Comparison of ENCODE assay signal across 20 cellular contexts in genomic region chr11:32831241-32831640, GRCh38. TPM values are rescaled to one million over a fixed set of nuclear protein-coding genes. Genes with fewer than 3 reads are reported as not detected.
DNase-seq lines count a peak whose midpoint lies in the region; ATAC-seq, FAIRE-seq and TF ChIP-seq lines count a peak whose summit lies in the region.
"Had no signal": no experiment of that assay in that cellular context is flagged by ENCODE, and none has a peak within 500 bp of the region (broad histone marks: within the 10 kb centered on the region; RNA-seq: fewer than 3 reads in every experiment).

No MANE protein-coding gene starts in this region.

- FAIRE-seq in keratinocyte (lab: Jason Lieb, UNC) = no peak
- no peak for FAIRE-seq in pancreas (lab: Jason Lieb, UNC)

- H4K20me1 ChIP-seq in keratinocyte (ENCODE audit: control insufficient read depth, extremely low read depth, insufficient read depth, low read length) = no peaks in the 10 kb centered on the region

- H3K27me3 ChIP-seq in Caco-2 (replicated peaks; ENCODE audit: control insufficient read depth, insufficient read depth, low read length) (no peaks in the 10 kb centered on the region), keratinocyte (ENCODE audit: control insufficient read depth, extremely low read depth, insufficient read depth, low read length) (no peaks in the 10 kb centered on the region), trophoblast cell (ENCODE audit: insufficient read depth, low read length) (no peaks in the 10 kb centered on the region), pancreas (no peaks in the 10 kb centered on the region)

- H3K36me3 Mint-ChIP-seq in Caco-2 (ENCODE audit: insufficient read depth, unreplicated experiment) = no peaks in the 10 kb centered on the region
- no peaks in the 10 kb centered on the region for H3K36me3 Mint-ChIP-seq in activated T-helper 17 cell treated with anti-CD3 and anti-CD28 coated beads, Interleukin-2, amount 50 U/mL, for 72 hours (ENCODE audit: low read depth)

- H4K91ac ChIP-seq in trophoblast cell (ENCODE audit: low read depth, low read length) = no peak overlapping the region

- dilution Hi-C loops in keratinocyte (cut with MboI; ENCODE audit: extremely low pct_ligation_motif_present, low sequenced_read_pairs) = no loop called here

- H3K4me3 ChIP-seq in Caco-2 (ENCODE audit: low read depth, low read length) = no peak overlapping the region
- H3K4me3 ChIP-seq in keratinocyte (ENCODE audit: control insufficient read depth in 2 of 3, extremely low read depth in 1 of 3, insufficient read depth in 2 of 3, low read depth in 1 of 3, low read length in 3 of 3) = peak overlapping the region in 1 of 3 experiments; percentile 94
- no peak overlapping the region for H3K4me3 ChIP-seq in trophoblast cell (ENCODE audit: low read depth, low read length)
- H3K4me3 ChIP-seq in pancreas = peak overlapping the region in 1 of 4 donors; percentile 85
- H3K4me3 ChIP-seq: SK-N-MC had no signal

- intact Hi-C loops in Caco-2 (cut with micrococcal nuclease; ENCODE audit: unreplicated experiment) (loop anchor here (10.0 kb wide), 1 partner anchor 1474 kb away; no protein-coding TSS in a partner anchor), left colon (cut with DNase I, micrococcal nuclease) (no loop called here), pancreas (cut with DNase I) (no loop called here)

- H2BK5ac ChIP-seq in trophoblast cell (ENCODE audit: low read depth, low read length, poor library complexity) = no peak overlapping the region

- H3K27ac ChIP-seq in keratinocyte (ENCODE audit: control insufficient read depth, insufficient read depth, low read length) = no peak overlapping the region
- no peak overlapping the region for H3K27ac ChIP-seq in trophoblast cell (ENCODE audit: low read depth, low read length)
- peak overlapping the region in 1 of 4 donors; percentile 95 for H3K27ac ChIP-seq in pancreas
- H3K27ac ChIP-seq: brain microvascular endothelial cell, heart left ventricle, SK-N-MC had no signal

- H3K27me3 Mint-ChIP-seq in Caco-2 (ENCODE audit: insufficient read depth, unreplicated experiment) = no peaks in the 10 kb centered on the region
- peaks cover 31% of the 10 kb centered on the region for H3K27me3 Mint-ChIP-seq in activated T-helper 17 cell treated with anti-CD3 and anti-CD28 coated beads, Interleukin-2, amount 50 U/mL, for 72 hours

- ATAC-seq in activated T-helper 17 cell treated with anti-CD3 and anti-CD28 coated beads, Interleukin-2, amount 50 U/mL, for 72 hours (replicated peaks) = no peak
- ATAC-seq in HG02981 (IDR thresholded peaks at IDR 0.05; ENCODE audit: unreplicated experiment) (no peak), left colon (no peak), pancreas (no peak), GM21515 (IDR thresholded peaks at IDR 0.05; ENCODE audit: unreplicated experiment) (no peak)
- ATAC-seq: GM23338, heart left ventricle had no signal

- no peak overlapping the region for H3K27ac Mint-ChIP-seq in Caco-2 (ENCODE audit: unreplicated experiment)
- H3K27ac Mint-ChIP-seq in activated T-helper 17 cell treated with anti-CD3 and anti-CD28 coated beads, Interleukin-2, amount 50 U/mL, for 72 hours = no peak overlapping the region
- H3K27ac Mint-ChIP-seq: GM23338 had no signal

- WGBS in trophoblast cell (ENCODE audit: extremely low coverage, insufficient coverage, insufficient read length) = no CpG with 5 or more reads among the region's 3 CpGs
- 49 to 59% methylated on average over 3 of the region's 3 CpGs for WGBS in pancreas, 2 donors

- peaks cover 9% of the 10 kb centered on the region for H3K79me1 ChIP-seq in trophoblast cell (ENCODE audit: low read length)

- H3K23ac ChIP-seq in trophoblast cell (ENCODE audit: low read length) = no peak overlapping the region

- H4K12ac ChIP-seq in trophoblast cell (ENCODE audit: low read depth, low read length) = no peak overlapping the region

- BruUV-seq in Caco-2 (replicated peaks; lab: Mats Ljungman, UMichigan) = no TSS peak

- H3K4me3 Mint-ChIP-seq in Caco-2 (ENCODE audit: unreplicated experiment) = peak overlapping the region; percentile 86
- H3K4me3 Mint-ChIP-seq in activated T-helper 17 cell treated with anti-CD3 and anti-CD28 coated beads, Interleukin-2, amount 50 U/mL, for 72 hours = peak overlapping the region; percentile 84

- CTCF ChIA-PET in Caco-2 (lab: Charles Lee) = interaction anchor here (1.2 kb wide), 1 partner anchor 22 kb away, joined by 3 read pairs; no protein-coding TSS in a partner anchor

- H3K9ac ChIP-seq in keratinocyte (ENCODE audit: control insufficient read depth, extremely low read depth, insufficient read depth, low read length) (no peak overlapping the region), trophoblast cell (ENCODE audit: low read length) (no peak overlapping the region)

- POLR2A ChIA-PET in Caco-2 (lab: Charles Lee) = interaction anchor here (0.6 kb wide), 1 partner anchor 196 kb away, joined by 3 read pairs; no protein-coding TSS in a partner anchor

- no peak overlapping the region for H4K8ac ChIP-seq in trophoblast cell (ENCODE audit: low read depth, low read length)

- no peak for TF ChIP-seq CTCF in Caco-2 (IDR thresholded peaks at IDR 0.05; ENCODE audit: insufficient read depth in 1 of 2, low read depth in 1 of 2, low read length in 1 of 2, severe bottlenecking in 1 of 2, unreplicated experiment in 1 of 2)
- no peak for TF ChIP-seq CTCF in keratinocyte (optimal IDR thresholded peaks at IDR 0.05 in 1 of 3, IDR thresholded peaks at IDR 0.05 in 1 of 3, conservative IDR thresholded peaks at IDR 0.05 in 1 of 3; ENCODE audit: extremely low read depth in 1 of 3, insufficient read depth in 2 of 3, low read length in 3 of 3)
- TF ChIP-seq CTCF in pancreas (IDR thresholded peaks at IDR 0.05) = no peak

- H3K4me1 ChIP-seq in Caco-2 (peaks cover 5% of the 10 kb centered on the region), keratinocyte (ENCODE audit: control insufficient read depth, extremely low read depth, insufficient read depth, low read length) (peaks cover 12% of the 10 kb centered on the region), trophoblast cell (ENCODE audit: control insufficient read depth in 1 of 2, insufficient read depth in 2 of 2, low read length in 2 of 2) (peaks cover 2 to 7% of the 10 kb centered on the region in 2 experiments), pancreas (peaks cover 0 to 7% (median 0%) of the 10 kb centered on the region in 3 donors)

- no peaks in the 10 kb centered on the region for H3K9me3 Mint-ChIP-seq in Caco-2 (ENCODE audit: unreplicated experiment)
- no peaks in the 10 kb centered on the region for H3K9me3 Mint-ChIP-seq in activated T-helper 17 cell treated with anti-CD3 and anti-CD28 coated beads, Interleukin-2, amount 50 U/mL, for 72 hours
- H3K9me3 Mint-ChIP-seq: GM23338 had no signal

- H2BK120ac ChIP-seq in trophoblast cell (ENCODE audit: insufficient read depth, low read length, poor library complexity) = no peak overlapping the region

- H3K79me2 ChIP-seq in keratinocyte (ENCODE audit: control insufficient read depth, insufficient read depth, low read length) = no peaks in the 10 kb centered on the region
- peaks cover 5% of the 10 kb centered on the region for H3K79me2 ChIP-seq in trophoblast cell (ENCODE audit: control insufficient read depth, insufficient read depth, low read length, poor library complexity)

- H3K4me1 Mint-ChIP-seq in Caco-2 (ENCODE audit: low read depth, unreplicated experiment) = peaks cover 11% of the 10 kb centered on the region
- peaks cover 4% of the 10 kb centered on the region for H3K4me1 Mint-ChIP-seq in activated T-helper 17 cell treated with anti-CD3 and anti-CD28 coated beads, Interleukin-2, amount 50 U/mL, for 72 hours

- DNase-seq in Caco-2 (no peak), keratinocyte (ENCODE audit: low read depth, low spot score) (no peak), trophoblast cell (no peak), left colon (no peak), pancreas (no peak)
- DNase-seq: activated CD4-positive, alpha-beta T cell treated with anti-CD3 and anti-CD28 coated beads, Interleukin-2, amount 50 U/mL, for 4 hours; activated naive CD4-positive, alpha-beta T cell treated with anti-CD3 and anti-CD28 coated beads, Interleukin-2, amount 50 U/mL, for 16 hours; activated T-cell treated with anti-CD3 and anti-CD28 coated beads, Interleukin-2, amount 50 U/mL, for 1 hour; brain microvascular endothelial cell; heart left ventricle; KBM-7; NCI-H524 treated with DMSO at 0.1 percent for 48 hours; occipital lobe; stimulated activated CD4-positive, alpha-beta T cell treated with anti-CD3 and anti-CD28 coated beads, Interleukin-2, amount 100 ng/mL, for 48 hours had no signal

- no peak overlapping the region for H2BK12ac ChIP-seq in trophoblast cell (ENCODE audit: low read length)

- H2AK5ac ChIP-seq in trophoblast cell (ENCODE audit: low read length) = no peak overlapping the region

- H3K36me3 ChIP-seq in Caco-2 (ENCODE audit: control insufficient read depth, insufficient read depth, low read length) (no peaks in the 10 kb centered on the region; the same call in none of the 2 replicates), keratinocyte (ENCODE audit: control insufficient read depth in 2 of 2, extremely low read depth in 1 of 2, insufficient read depth in 2 of 2, low read length in 2 of 2) (peaks cover 0 to 3% of the 10 kb centered on the region in 2 experiments), trophoblast cell (ENCODE audit: control insufficient read depth in 1 of 2, insufficient read depth in 2 of 2, low read length in 2 of 2) (peaks cover 3% of the 10 kb centered on the region in 2 experiments), pancreas (no peaks in the 10 kb centered on the region)
- H3K36me3 ChIP-seq: brain microvascular endothelial cell, heart left ventricle had no signal

- H3K9me1 ChIP-seq in keratinocyte (ENCODE audit: control insufficient read depth, extremely low read depth, insufficient read depth, low read length) = no peaks in the 10 kb centered on the region

- H3K18ac ChIP-seq in trophoblast cell (ENCODE audit: low read length) = no peak overlapping the region

- H3K9me3 ChIP-seq in Caco-2 (no peaks in the 10 kb centered on the region), keratinocyte (ENCODE audit: control insufficient read depth, low read depth, low read length) (no peaks in the 10 kb centered on the region), trophoblast cell (ENCODE audit: insufficient read depth, low read depth, low read length) (no peaks in the 10 kb centered on the region), pancreas (no peaks in the 10 kb centered on the region)
- H3K9me3 ChIP-seq: heart left ventricle had no signal

- H3K4ac ChIP-seq in trophoblast cell (ENCODE audit: low read depth, low read length) = no peak overlapping the region

- H3K4me2 ChIP-seq in keratinocyte (ENCODE audit: control insufficient read depth, extremely low read depth, insufficient read depth, low read depth, low read length) = peak overlapping the region; percentile 97
- H3K4me2 ChIP-seq in trophoblast cell (ENCODE audit: low read length) = peak overlapping the region; percentile 41

- H3K14ac ChIP-seq in trophoblast cell (ENCODE audit: low read length) = no peak overlapping the region

- no peak overlapping the region for H2AFZ ChIP-seq in keratinocyte (ENCODE audit: control insufficient read depth, low read length)
- no peak overlapping the region for H2AFZ ChIP-seq in trophoblast cell (ENCODE audit: insufficient read depth, low read length, poor library complexity)

RNA-seq across cellular contexts. Expression of gene PRRG4, which starts 1.5 kb away (rescaled TPM):
- total RNA-seq in Caco-2 (2022) (6.8 and 6.9 TPM in 2 replicates), left colon (10 to 100 TPM; 15.8 to 19.0 TPM), pancreas (1 to 10 TPM; 1.6 to 7.3 (median 2.0) TPM)
- under 1 TPM; 0.42 to 0.52 TPM for total RNA-seq in activated T-helper 17 cell treated with anti-CD3 and anti-CD28 coated beads, Interleukin-2, amount 50 U/mL, for 72 hours
- polyA plus RNA-seq in keratinocyte (6.9 to 12.4 TPM (median 10.0 TPM) in 3 replicates), pancreas (1 to 10 TPM; 1.3 to 2.7 TPM)
- 9.1 TPM for polyA plus RNA-seq in keratinocyte (2011; ENCODE audit: low read depth)
- polyA plus RNA-seq in keratinocyte (2011; cell fraction: cytosol; rRNA removed) = 7.1 and 10.9 TPM in 2 replicates
- 9.7 and 10.5 TPM in 2 replicates for polyA plus RNA-seq in keratinocyte (2011; cell fraction: nucleus; rRNA removed)
- 5.7 and 23.6 TPM in 2 replicates for polyA plus RNA-seq in keratinocyte (2012; ENCODE audit: low replicate concordance)
- 4.4 to 12.1 TPM (median 9.6 TPM) in 3 replicates for polyA minus RNA-seq in keratinocyte
- 12.3 TPM for polyA minus RNA-seq in keratinocyte (2011; cell fraction: cytosol; rRNA and poly(A)+ RNA removed)
- 8.1 and 14.1 TPM in 2 replicates for polyA minus RNA-seq in keratinocyte (2011; cell fraction: nucleus; rRNA and poly(A)+ RNA removed)
- 5.1 and 5.4 TPM in 2 replicates for polyA plus RNA-seq in trophoblast cell (2013)

RNA-seq across cellular contexts. Expression of gene CCDC73, which starts 36.8 kb away (rescaled TPM):
- not detected in 2 replicates for total RNA-seq in Caco-2 (2022)
- under 1 TPM in 1 of 2 donors, not detected in 1; 0.09 TPM for total RNA-seq in activated T-helper 17 cell treated with anti-CD3 and anti-CD28 coated beads, Interleukin-2, amount 50 U/mL, for 72 hours
- polyA plus RNA-seq in keratinocyte = not detected in 3 replicates
- not detected for polyA plus RNA-seq in keratinocyte (2011; ENCODE audit: low read depth)
- polyA plus RNA-seq in keratinocyte (2011; cell fraction: cytosol; rRNA removed) = not detected in 2 replicates
- not detected in 2 replicates for polyA plus RNA-seq in keratinocyte (2011; cell fraction: nucleus; rRNA removed)
- polyA plus RNA-seq in keratinocyte (2012; ENCODE audit: low replicate concordance) = 0.06 TPM in 1 of 2 replicates, not detected in the other
- polyA minus RNA-seq in keratinocyte = not detected in 3 replicates
- polyA minus RNA-seq in keratinocyte (2011; cell fraction: cytosol; rRNA and poly(A)+ RNA removed) = not detected
- not detected in 2 replicates for polyA minus RNA-seq in keratinocyte (2011; cell fraction: nucleus; rRNA and poly(A)+ RNA removed)
- 0.06 and 0.07 TPM in 2 replicates for polyA plus RNA-seq in trophoblast cell (2013)
- total RNA-seq in left colon = not detected
- under 1 TPM in 1 of 6 donors, not detected in 5; 0.06 TPM for total RNA-seq in pancreas
- polyA plus RNA-seq in pancreas = not detected
- total RNA-seq: GM23338, heart left ventricle, occipital lobe had no signal
- polyA plus RNA-seq: fibroblast of lung had no signal
